In genomic region chr5:109411175-109411514, GRCh38 we compare ENCODE assay signal across 8 cellular contexts. TPM values are rescaled to one million over a fixed set of nuclear protein-coding genes. Genes with fewer than 3 reads are reported as not detected.
A peak's percentile ranks its signal among the peaks of the same experiment; 100 is the strongest.
DNase-seq lines count a peak whose midpoint lies in the region; ATAC-seq and TF ChIP-seq lines count a peak whose summit lies in the region.

No MANE protein-coding gene starts in this region.

- no peak overlapping the region for H3K4ac ChIP-seq in trophoblast cell (ENCODE audit: low read depth, low read length)

- H3K23ac ChIP-seq in trophoblast cell (ENCODE audit: low read length), result no peak overlapping the region

- H3K4me2 ChIP-seq in DND-41 (ENCODE audit: insufficient read depth, low read length), result peak overlapping the region; percentile 72
- H3K4me2 ChIP-seq in trophoblast cell (ENCODE audit: low read length), result peak overlapping the region; percentile 92

- TF ChIP-seq POLR2A in Peyer's patch (IDR thresholded peaks at IDR 0.05), result no peak

- no peak overlapping the region for H3K18ac ChIP-seq in trophoblast cell (ENCODE audit: low read length)

- H2BK5ac ChIP-seq in trophoblast cell (ENCODE audit: low read depth, low read length, poor library complexity), result no peak overlapping the region

- ATAC-seq in DND-41 (ENCODE audit: insufficient read depth, low read depth), result no peak

- no peak overlapping the region for H2BK12ac ChIP-seq in trophoblast cell (ENCODE audit: low read length)

- H4K12ac ChIP-seq in trophoblast cell (ENCODE audit: low read depth, low read length), result no peak overlapping the region

- H2AFZ ChIP-seq in DND-41 (ENCODE audit: low read depth, low read length), result peak overlapping the region; percentile 90
- H2AFZ ChIP-seq in trophoblast cell (ENCODE audit: insufficient read depth, low read length, poor library complexity), result no peak overlapping the region

- H3K36me3 ChIP-seq in DND-41 (ENCODE audit: insufficient read depth, low read length) (no peaks in the 10 kb centered on the region), Peyer's patch (no peaks in the 10 kb centered on the region), esophagus (ENCODE audit: control insufficient read depth in 2 of 2, insufficient read depth in 2 of 2, low read length in 1 of 2) (no peaks in the 10 kb centered on the region), trophoblast cell (ENCODE audit: control insufficient read depth in 1 of 2, insufficient read depth in 2 of 2, low read length in 2 of 2) (no peaks in the 10 kb centered on the region)

- H3K4me3 ChIP-seq in DND-41 (ENCODE audit: low read depth in 1 of 2, low read length in 2 of 2), result peak overlapping the region; percentile 35 to 71
- peak overlapping the region; percentile 67 to 96 (median 86) for H3K4me3 ChIP-seq in Peyer's patch
- peak overlapping the region in 1 of 2 donors; percentile 87 for H3K4me3 ChIP-seq in esophagus (ENCODE audit: low read depth in 1 of 2, low read length in 2 of 2)
- no peak overlapping the region for H3K4me3 ChIP-seq in trophoblast cell (ENCODE audit: low read depth, low read length)

- H3K27me3 ChIP-seq in DND-41 (ENCODE audit: insufficient read depth, low read length, poor library complexity) (no peaks in the 10 kb centered on the region), Peyer's patch (no peaks in the 10 kb centered on the region), esophagus (ENCODE audit: control insufficient read depth in 1 of 2, insufficient read depth in 2 of 2, low read length in 2 of 2) (no peaks in the 10 kb centered on the region), trophoblast cell (ENCODE audit: insufficient read depth, low read length) (no peaks in the 10 kb centered on the region)

- H3K79me1 ChIP-seq in trophoblast cell (ENCODE audit: low read length), result peaks cover 13% of the 10 kb centered on the region

- 0 out of 2 replicates have a peak, but pooled peaks cover 3% of the 10 kb centered on the region for H4K20me1 ChIP-seq in DND-41 (ENCODE audit: insufficient read depth, low read length)

- no peaks in the 10 kb centered on the region for H3K9me3 ChIP-seq in DND-41 (ENCODE audit: insufficient read depth, low read length, severe bottlenecking)
- no peaks in the 10 kb centered on the region for H3K9me3 ChIP-seq in Peyer's patch
- peaks cover 0 to 2% of the 10 kb centered on the region in 2 donors for H3K9me3 ChIP-seq in esophagus (ENCODE audit: control insufficient read depth in 2 of 2, insufficient read depth in 1 of 2, low read depth in 1 of 2, low read length in 1 of 2)
- peaks cover 6% of the 10 kb centered on the region for H3K9me3 ChIP-seq in trophoblast cell (ENCODE audit: insufficient read depth, low read depth, low read length)

- H2AK5ac ChIP-seq in trophoblast cell (ENCODE audit: low read length), result no peak overlapping the region

- H4K8ac ChIP-seq in trophoblast cell (ENCODE audit: low read depth, low read length), result no peak overlapping the region

- TF ChIP-seq CTCF in DND-41 (IDR thresholded peaks at IDR 0.05; ENCODE audit: borderline replicate concordance, extremely low read depth, low read length, poor library complexity, severe bottlenecking) (no peak), Peyer's patch (IDR thresholded peaks at IDR 0.05) (no peak), GM10266 (IDR thresholded peaks at IDR 0.05; ENCODE audit: control insufficient read depth, insufficient read depth, low read depth, missing control alignments) (no peak)

- no peak for DNase-seq in DND-41
- DNase-seq in Peyer's patch, result no peak
- no peak for DNase-seq in trophoblast cell
- DNase-seq in NCI-H82 treated with DMSO at 0.1 percent for 48 hours (lab: John Stamatoyannopoulos, UW; ENCODE audit: unreplicated experiment), result no peak
- DNase-seq in NCI-H1930 (lab: John Stamatoyannopoulos, UW), result no peak
- DNase-seq in GM10266 (ENCODE audit: extremely low spot score), result no peak
- no peak for DNase-seq in NCI-H1417 treated with DMSO at 0.1 percent for 48 hours (lab: John Stamatoyannopoulos, UW)

- H3K9ac ChIP-seq in DND-41 (ENCODE audit: low read depth, low read length), result peak overlapping the region; percentile 93
- no peak overlapping the region for H3K9ac ChIP-seq in trophoblast cell (ENCODE audit: low read length)

- peaks cover 34% of the 10 kb centered on the region for H3K79me2 ChIP-seq in DND-41 (ENCODE audit: insufficient read depth, low read length)
- H3K79me2 ChIP-seq in trophoblast cell (ENCODE audit: control insufficient read depth, insufficient read depth, low read length, poor library complexity), result peaks cover 7% of the 10 kb centered on the region

- H3K27ac ChIP-seq in DND-41 (ENCODE audit: low read length) (peak overlapping the region; percentile 98), Peyer's patch (peak overlapping the region; percentile 96 to 99 (median 98)), esophagus (ENCODE audit: low read depth in 2 of 2, low read length in 1 of 2) (peak overlapping the region; percentile 87 to 100), trophoblast cell (ENCODE audit: low read depth, low read length) (peak overlapping the region; percentile 82)

- WGBS in esophagus, 2 donors, result 5 to 11% methylated on average over 2 of the region's 2 CpGs
- WGBS in trophoblast cell (ENCODE audit: extremely low coverage, insufficient coverage, insufficient read length), result no CpG with 5 or more reads among the region's 2 CpGs

- H4K91ac ChIP-seq in trophoblast cell (ENCODE audit: low read depth, low read length), result no peak overlapping the region

- H3K14ac ChIP-seq in trophoblast cell (ENCODE audit: low read length), result no peak overlapping the region

- peaks cover 32% of the 10 kb centered on the region for H3K4me1 ChIP-seq in DND-41 (ENCODE audit: insufficient read depth, low read length)
- H3K4me1 ChIP-seq in Peyer's patch, result peaks cover 0 to 23% (median 5%) of the 10 kb centered on the region in 4 donors
- no peaks in the 10 kb centered on the region for H3K4me1 ChIP-seq in esophagus (ENCODE audit: control insufficient read depth in 2 of 2, insufficient read depth in 2 of 2, low read length in 1 of 2)
- peaks cover 0 to 3% of the 10 kb centered on the region in 2 experiments for H3K4me1 ChIP-seq in trophoblast cell (ENCODE audit: control insufficient read depth in 1 of 2, insufficient read depth in 2 of 2, low read length in 2 of 2)

- H2BK120ac ChIP-seq in trophoblast cell (ENCODE audit: insufficient read depth, low read length, poor library complexity), result no peak overlapping the region

RNA-seq across cellular contexts. Expression of gene PJA2, which starts 1.4 kb away (rescaled TPM):
- 10 to 100 TPM; 40.6 to 68.5 (median 51.6) TPM for total RNA-seq in Peyer's patch
- 10 to 100 TPM in 1 of 2 donors, 1 to 10 TPM in 1; 8.5 to 21.8 TPM for polyA plus RNA-seq in esophagus
- polyA plus RNA-seq in trophoblast cell (2013), result 50.7 and 53.9 TPM in 2 replicates
